ENCODE assay signal across 1 cellular context in genomic region chr12:48021485-48022179, GRCh38.
TF ChIP-seq lines count a peak whose summit lies in the region.

No MANE protein-coding gene starts in this region.

TF ChIP-seq in HEK293, 187 proteins besides CTCF, POLR2A, EP300 and RAD21 (continued from another document and continues in another):
- TF ChIP-seq ZNF501 (tag by site-specific recombination; IDR thresholded peaks at IDR 0.05) (no peak; the same call in 1 of the 2 replicates), ZNF311 (tag by site-specific recombination; IDR thresholded peaks at IDR 0.05; ENCODE audit: borderline replicate concordance) (no peak), ZBTB48 (tag by site-specific recombination; IDR thresholded peaks at IDR 0.05) (peak; percentile 98), OSR2 (tag by site-specific recombination; IDR thresholded peaks at IDR 0.05) (peak; percentile 99), ZNF473 (tag by site-specific recombination; IDR thresholded peaks at IDR 0.05) (no peak), ZNF394 (tag by site-specific recombination; IDR thresholded peaks at IDR 0.05; ENCODE audit: borderline replicate concordance) (peak; percentile 76), ZNF521 (tag by site-specific recombination; IDR thresholded peaks at IDR 0.05) (no peak), ZXDB (tag by site-specific recombination; IDR thresholded peaks at IDR 0.05) (peak; percentile 98), ZNF366 (tag by site-specific recombination; conservative IDR thresholded peaks at IDR 0.05) (peak; percentile 100), ZNF580 (tag by site-specific recombination; IDR thresholded peaks at IDR 0.05) (peak; percentile 98), ZNF701 (tag by site-specific recombination; IDR thresholded peaks at IDR 0.05) (no peak), ZNF23 (tag by site-specific recombination; IDR thresholded peaks at IDR 0.05; ENCODE audit: borderline replicate concordance) (no peak), ZIC2 (tag by site-specific recombination; IDR thresholded peaks at IDR 0.05) (peak; percentile 100), ZNF600 (tag by site-specific recombination; IDR thresholded peaks at IDR 0.05) (peak; percentile 47; the same call in 1 of the 2 replicates), ZBTB21 (tag by site-specific recombination; IDR thresholded peaks at IDR 0.05) (peak; percentile 73), ZNF350 (tag by site-specific recombination; IDR thresholded peaks at IDR 0.05) (no peak), ZBTB11 (tag by site-specific recombination; conservative IDR thresholded peaks at IDR 0.05; ENCODE audit: low read depth) (no peak), ZNF677 (tag by site-specific recombination; IDR thresholded peaks at IDR 0.05) (no peak), GFI1B (tag by site-specific recombination; IDR thresholded peaks at IDR 0.05) (peak; percentile 73), SCRT2 (tag by site-specific recombination; IDR thresholded peaks at IDR 0.05) (no peak), GLIS2 (tag by site-specific recombination; IDR thresholded peaks at IDR 0.05) (peak; percentile 85), ZNF24 (tag by site-specific recombination; IDR thresholded peaks at IDR 0.05) (peak; percentile 93), ZBTB7A (tag by site-specific recombination; IDR thresholded peaks at IDR 0.05; ENCODE audit: low read depth) (no peak), ZNF26 (tag by site-specific recombination; IDR thresholded peaks at IDR 0.05) (no peak), ZNF404 (tag by site-specific recombination; IDR thresholded peaks at IDR 0.05) (no peak), RBAK (tag by site-specific recombination; IDR thresholded peaks at IDR 0.05) (no peak), OVOL3 (tag by site-specific recombination; IDR thresholded peaks at IDR 0.05) (peak; percentile 90), ZNF10 (tag by site-specific recombination; IDR thresholded peaks at IDR 0.05) (peak; percentile 52; the same call in 1 of the 2 replicates), GLI2 (tag by site-specific recombination; IDR thresholded peaks at IDR 0.05; ENCODE audit: borderline replicate concordance, low read depth) (peak; percentile 85; the same call in 1 of the 2 replicates), ZNF132 (tag by site-specific recombination; IDR thresholded peaks at IDR 0.05; ENCODE audit: borderline replicate concordance) (no peak), SP3 (tag by site-specific recombination; IDR thresholded peaks at IDR 0.05) (peak; percentile 62), ATF2 (tag by site-specific recombination; IDR thresholded peaks at IDR 0.05; ENCODE audit: low read depth) (no peak), ZNF211 (tag by site-specific recombination; IDR thresholded peaks at IDR 0.05; ENCODE audit: low read depth) (no peak), ZNF341 (tag by site-specific recombination; IDR thresholded peaks at IDR 0.05; ENCODE audit: low read depth) (peak; percentile 40; the same call in 1 of the 2 replicates), REST (tag by site-specific recombination; IDR thresholded peaks at IDR 0.05) (peak; percentile 52; the same call in 1 of the 2 replicates)
- TF ChIP-seq, protein P1, sequence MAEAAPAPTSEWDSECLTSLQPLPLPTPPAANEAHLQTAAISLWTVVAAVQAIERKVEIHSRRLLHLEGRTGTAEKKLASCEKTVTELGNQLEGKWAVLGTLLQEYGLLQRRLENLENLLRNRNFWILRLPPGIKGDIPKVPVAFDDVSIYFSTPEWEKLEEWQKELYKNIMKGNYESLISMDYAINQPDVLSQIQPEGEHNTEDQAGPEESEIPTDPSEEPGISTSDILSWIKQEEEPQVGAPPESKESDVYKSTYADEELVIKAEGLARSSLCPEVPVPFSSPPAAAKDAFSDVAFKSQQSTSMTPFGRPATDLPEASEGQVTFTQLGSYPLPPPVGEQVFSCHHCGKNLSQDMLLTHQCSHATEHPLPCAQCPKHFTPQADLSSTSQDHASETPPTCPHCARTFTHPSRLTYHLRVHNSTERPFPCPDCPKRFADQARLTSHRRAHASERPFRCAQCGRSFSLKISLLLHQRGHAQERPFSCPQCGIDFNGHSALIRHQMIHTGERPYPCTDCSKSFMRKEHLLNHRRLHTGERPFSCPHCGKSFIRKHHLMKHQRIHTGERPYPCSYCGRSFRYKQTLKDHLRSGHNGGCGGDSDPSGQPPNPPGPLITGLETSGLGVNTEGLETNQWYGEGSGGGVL (tag by site-specific recombination; IDR thresholded peaks at IDR 0.05) = peak; percentile 70
- TF ChIP-seq, protein P2, sequence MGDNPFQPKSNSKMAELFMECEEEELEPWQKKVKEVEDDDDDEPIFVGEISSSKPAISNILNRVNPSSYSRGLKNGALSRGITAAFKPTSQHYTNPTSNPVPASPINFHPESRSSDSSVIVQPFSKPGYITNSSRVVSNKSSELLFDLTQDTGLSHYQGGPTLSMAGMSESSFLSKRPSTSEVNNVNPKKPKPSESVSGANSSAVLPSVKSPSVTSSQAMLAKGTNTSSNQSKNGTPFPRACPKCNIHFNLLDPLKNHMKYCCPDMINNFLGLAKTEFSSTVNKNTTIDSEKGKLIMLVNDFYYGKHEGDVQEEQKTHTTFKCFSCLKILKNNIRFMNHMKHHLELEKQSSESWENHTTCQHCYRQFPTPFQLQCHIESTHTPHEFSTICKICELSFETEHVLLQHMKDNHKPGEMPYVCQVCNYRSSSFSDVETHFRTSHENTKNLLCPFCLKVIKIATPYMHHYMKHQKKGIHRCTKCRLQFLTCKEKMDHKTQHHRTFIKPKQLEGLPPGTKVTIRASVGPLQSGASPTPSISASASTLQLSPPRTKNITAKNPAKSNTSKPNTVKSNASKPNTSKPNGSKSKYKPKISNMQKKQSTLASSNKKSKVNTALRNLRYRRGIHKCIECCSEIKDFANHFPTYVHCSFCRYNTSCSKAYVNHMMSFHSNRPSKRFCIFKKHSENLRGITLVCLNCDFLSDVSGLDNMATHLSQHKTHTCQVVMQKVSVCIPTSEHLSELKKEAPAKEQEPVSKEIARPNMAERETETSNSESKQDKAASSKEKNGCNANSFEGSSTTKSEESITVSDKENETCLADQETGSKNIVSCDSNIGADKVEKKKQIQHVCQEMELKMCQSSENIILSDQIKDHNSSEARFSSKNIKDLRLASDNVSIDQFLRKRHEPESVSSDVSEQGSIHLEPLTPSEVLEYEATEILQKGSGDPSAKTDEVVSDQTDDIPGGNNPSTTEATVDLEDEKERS (tag by site-specific recombination; IDR thresholded peaks at IDR 0.05) = no peak
- TF ChIP-seq, protein P3, sequence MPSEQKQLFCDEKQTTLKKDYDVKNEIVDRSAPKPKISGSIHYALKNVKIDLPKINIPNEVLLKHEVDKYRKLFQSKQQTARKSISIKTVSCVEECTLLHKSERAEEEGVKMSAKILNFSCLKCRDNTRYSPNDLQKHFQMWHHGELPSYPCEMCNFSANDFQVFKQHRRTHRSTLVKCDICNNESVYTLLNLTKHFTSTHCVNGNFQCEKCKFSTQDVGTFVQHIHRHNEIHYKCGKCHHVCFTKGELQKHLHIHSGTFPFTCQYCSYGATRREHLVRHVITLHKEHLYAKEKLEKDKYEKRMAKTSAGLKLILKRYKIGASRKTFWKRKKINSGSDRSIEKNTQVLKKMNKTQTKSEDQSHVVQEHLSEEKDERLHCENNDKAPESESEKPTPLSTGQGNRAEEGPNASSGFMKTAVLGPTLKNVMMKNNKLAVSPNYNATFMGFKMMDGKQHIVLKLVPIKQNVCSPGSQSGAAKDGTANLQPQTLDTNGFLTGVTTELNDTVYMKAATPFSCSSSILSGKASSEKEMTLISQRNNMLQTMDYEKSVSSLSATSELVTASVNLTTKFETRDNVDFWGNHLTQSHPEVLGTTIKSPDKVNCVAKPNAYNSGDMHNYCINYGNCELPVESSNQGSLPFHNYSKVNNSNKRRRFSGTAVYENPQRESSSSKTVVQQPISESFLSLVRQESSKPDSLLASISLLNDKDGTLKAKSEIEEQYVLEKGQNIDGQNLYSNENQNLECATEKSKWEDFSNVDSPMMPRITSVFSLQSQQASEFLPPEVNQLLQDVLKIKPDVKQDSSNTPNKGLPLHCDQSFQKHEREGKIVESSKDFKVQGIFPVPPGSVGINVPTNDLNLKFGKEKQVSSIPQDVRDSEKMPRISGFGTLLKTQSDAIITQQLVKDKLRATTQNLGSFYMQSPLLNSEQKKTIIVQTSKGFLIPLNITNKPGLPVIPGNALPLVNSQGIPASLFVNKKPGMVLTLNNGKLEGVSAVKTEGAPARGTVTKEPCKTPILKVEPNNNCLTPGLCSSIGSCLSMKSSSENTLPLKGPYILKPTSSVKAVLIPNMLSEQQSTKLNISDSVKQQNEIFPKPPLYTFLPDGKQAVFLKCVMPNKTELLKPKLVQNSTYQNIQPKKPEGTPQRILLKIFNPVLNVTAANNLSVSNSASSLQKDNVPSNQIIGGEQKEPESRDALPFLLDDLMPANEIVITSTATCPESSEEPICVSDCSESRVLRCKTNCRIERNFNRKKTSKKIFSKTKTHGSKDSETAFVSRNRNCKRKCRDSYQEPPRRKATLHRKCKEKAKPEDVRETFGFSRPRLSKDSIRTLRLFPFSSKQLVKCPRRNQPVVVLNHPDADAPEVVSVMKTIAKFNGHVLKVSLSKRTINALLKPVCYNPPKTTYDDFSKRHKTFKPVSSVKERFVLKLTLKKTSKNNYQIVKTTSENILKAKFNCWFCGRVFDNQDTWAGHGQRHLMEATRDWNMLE (tag by site-specific recombination; conservative IDR thresholded peaks at IDR 0.05; ENCODE audit: low read depth) = peak; percentile 50; the same call in 1 of the 2 replicates
